Comparison of ENCODE assay signal across 8 cellular contexts in the genomic region with DNA sequence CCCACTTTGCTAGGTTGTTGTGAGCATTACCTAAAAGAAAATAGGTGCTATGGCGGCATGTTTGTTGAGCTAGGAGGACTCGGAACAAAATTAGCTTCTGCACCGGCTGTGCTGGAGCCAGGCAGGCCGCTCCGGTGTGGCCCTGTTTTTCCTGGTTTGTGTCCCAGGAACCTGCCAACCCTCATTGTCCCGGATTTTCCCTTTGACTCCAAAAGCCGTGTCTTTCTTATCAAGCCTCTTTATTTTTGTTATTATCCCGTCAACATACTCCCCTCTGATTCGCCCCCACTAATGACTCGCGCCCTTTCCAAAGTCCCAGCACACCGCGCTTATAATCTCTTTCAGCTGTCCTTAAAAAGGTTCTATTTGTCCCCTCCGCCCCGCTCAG.
DNase-seq lines count a peak whose midpoint lies in the region; ATAC-seq and TF ChIP-seq lines count a peak whose summit lies in the region.

No MANE protein-coding gene starts in this region.

- H3K4me1 Mint-ChIP-seq in activated CD4-positive, alpha-beta memory T cell treated with anti-CD3 and anti-CD28 coated beads, Interleukin-2, amount 10 ng/mL, durations not matched to agents 7 days and 5 days, result peaks cover 8% of the 10 kb centered on the region
- H3K4me1 Mint-ChIP-seq in glutamatergic neuron (ENCODE audit: low read depth, unreplicated experiment), result no peaks in the 10 kb centered on the region

- CTCF ChIA-PET in activated CD4-positive, alpha-beta memory T cell treated with anti-CD3 and anti-CD28 coated beads, Interleukin-2, amount 10 ng/mL, durations not matched to agents 7 days and 5 days (lab: Charles Lee), result interaction anchor here (0.6 to 3.1 kb wide), 73 partner anchors 8 to 1110 kb away, joined by 3 to 42 read pairs (median 4); a partner anchor contains a TSS

- H3K27ac Mint-ChIP-seq in activated CD4-positive, alpha-beta memory T cell treated with anti-CD3 and anti-CD28 coated beads, Interleukin-2, amount 10 ng/mL, durations not matched to agents 7 days and 5 days, result no peak overlapping the region
- no peak overlapping the region for H3K27ac Mint-ChIP-seq in glutamatergic neuron (ENCODE audit: unreplicated experiment)

- H3K9me3 Mint-ChIP-seq in activated CD4-positive, alpha-beta memory T cell treated with anti-CD3 and anti-CD28 coated beads, Interleukin-2, amount 10 ng/mL, durations not matched to agents 7 days and 5 days, result no peaks in the 10 kb centered on the region
- peaks cover 3% of the 10 kb centered on the region for H3K9me3 Mint-ChIP-seq in glutamatergic neuron (ENCODE audit: unreplicated experiment)

- DNase-seq in G401 (ENCODE audit: low spot score) (peak; percentile 40), glutamatergic neuron (no peak), skeletal muscle cell (ENCODE audit: low read depth) (no peak), NCI-H526 (lab: John Stamatoyannopoulos, UW) (no peak), HUDEP-2 (lab: John Stamatoyannopoulos, UW; ENCODE audit: unreplicated experiment in 76 of 76) (no peak)
- DNase-seq in activated CD4-positive, alpha-beta memory T cell treated with anti-CD3 and anti-CD28 coated beads, Interleukin-2, amount 10 ng/mL, durations not matched to agents 7 days and 5 days, result no peak

- ATAC-seq in HG03342 (IDR thresholded peaks at IDR 0.05; ENCODE audit: unreplicated experiment), result no peak
- no peak for ATAC-seq in HG03520 (IDR thresholded peaks at IDR 0.05; ENCODE audit: unreplicated experiment)

- H3K36me3 Mint-ChIP-seq in activated CD4-positive, alpha-beta memory T cell treated with anti-CD3 and anti-CD28 coated beads, Interleukin-2, amount 10 ng/mL, durations not matched to agents 7 days and 5 days (ENCODE audit: low read depth), result no peaks in the 10 kb centered on the region
- peaks cover 5% of the 10 kb centered on the region for H3K36me3 Mint-ChIP-seq in glutamatergic neuron (ENCODE audit: unreplicated experiment)

- H3K4me3 ChIP-seq in skeletal muscle cell (ENCODE audit: low read depth, low read length), result peak overlapping the region; percentile 39

- no peak for TF ChIP-seq CTCF in glutamatergic neuron (IDR thresholded peaks at IDR 0.05; ENCODE audit: partially characterized antibody, unreplicated experiment)

- in situ Hi-C loops in G401 (cut with HindIII; ENCODE audit: low sequenced_read_pairs), result no loop called here

- peak overlapping the region; percentile 4 for H3K4me3 Mint-ChIP-seq in activated CD4-positive, alpha-beta memory T cell treated with anti-CD3 and anti-CD28 coated beads, Interleukin-2, amount 10 ng/mL, durations not matched to agents 7 days and 5 days
- peak overlapping the region; percentile 47 for H3K4me3 Mint-ChIP-seq in glutamatergic neuron (ENCODE audit: unreplicated experiment)

- POLR2A ChIA-PET in activated CD4-positive, alpha-beta memory T cell treated with anti-CD3 and anti-CD28 coated beads, Interleukin-2, amount 10 ng/mL, durations not matched to agents 7 days and 5 days (lab: Charles Lee), result interaction anchor here (1.0 to 1.2 kb wide), 2 partner anchors 91 to 388 kb away, joined by 4 read pairs; no protein-coding TSS in a partner anchor

- H3K27me3 Mint-ChIP-seq in activated CD4-positive, alpha-beta memory T cell treated with anti-CD3 and anti-CD28 coated beads, Interleukin-2, amount 10 ng/mL, durations not matched to agents 7 days and 5 days, result peaks cover 36% of the 10 kb centered on the region
- peaks cover 9% of the 10 kb centered on the region for H3K27me3 Mint-ChIP-seq in glutamatergic neuron (ENCODE audit: unreplicated experiment)
